7 cellular contexts compared by ENCODE assay signal in the genomic region with DNA sequence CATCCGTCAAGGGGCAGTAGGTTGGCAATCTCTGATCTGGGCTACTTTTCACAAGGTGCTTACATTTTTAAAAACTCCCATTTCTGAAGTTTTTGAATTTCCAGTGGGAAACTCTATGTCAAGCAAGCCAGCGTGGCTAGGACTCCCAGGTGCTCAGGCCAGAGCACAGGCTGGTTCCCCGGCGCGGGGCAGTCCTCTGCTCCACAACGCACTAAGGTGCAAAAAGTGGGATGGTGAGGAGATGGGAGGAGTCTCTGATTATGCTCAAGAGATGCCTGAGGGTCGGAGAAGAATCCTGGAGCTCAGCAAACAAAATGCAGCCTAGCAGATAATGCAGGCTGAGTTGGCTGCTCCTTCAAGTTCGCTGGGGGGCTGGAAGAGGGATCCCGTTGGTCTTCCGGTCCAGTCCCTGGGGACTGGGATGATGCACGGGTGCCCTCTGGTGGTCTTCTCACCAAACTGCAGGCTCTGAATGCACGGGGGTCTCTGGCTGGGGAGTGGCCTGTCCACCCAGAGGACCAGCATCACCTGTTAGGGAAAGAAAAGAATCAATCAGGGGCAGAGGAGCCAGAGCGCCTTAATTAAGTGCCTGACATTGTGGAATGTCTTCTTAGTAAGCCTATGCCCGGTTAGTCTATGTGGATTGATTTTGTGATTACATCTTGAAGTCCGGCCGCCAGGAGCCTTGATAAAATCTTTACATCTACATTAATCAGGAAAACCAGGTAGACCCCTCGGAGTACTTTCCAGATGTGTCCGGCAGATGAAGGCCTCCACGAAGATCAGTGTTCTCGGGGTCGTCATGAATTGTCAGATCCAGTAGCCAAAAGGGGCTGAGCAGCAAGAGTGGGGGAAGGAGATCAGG.
DNase-seq lines count a peak whose midpoint lies in the region; ATAC-seq and TF ChIP-seq lines count a peak whose summit lies in the region.

No MANE protein-coding gene starts in this region.

- H3K4me3 Mint-ChIP-seq in activated CD8-positive, alpha-beta memory T cell treated with anti-CD3 and anti-CD28 coated beads, Interleukin-2, amount 10 ng/mL, durations not matched to agents 7 days and 5 days = no peak overlapping the region

- H3K4me1 Mint-ChIP-seq in activated CD8-positive, alpha-beta memory T cell treated with anti-CD3 and anti-CD28 coated beads, Interleukin-2, amount 10 ng/mL, durations not matched to agents 7 days and 5 days = no peaks in the 10 kb centered on the region

- peak; percentile 58 for ATAC-seq in GM21723 (IDR thresholded peaks at IDR 0.05; ENCODE audit: unreplicated experiment)
- no peak for ATAC-seq in activated CD8-positive, alpha-beta memory T cell treated with anti-CD3 and anti-CD28 coated beads, Interleukin-2, amount 10 ng/mL, durations not matched to agents 7 days and 5 days

- in situ Hi-C loops in G401 (cut with HindIII; ENCODE audit: low sequenced_read_pairs) = no loop called here

- CTCF ChIA-PET in activated CD8-positive, alpha-beta memory T cell treated with anti-CD3 and anti-CD28 coated beads, Interleukin-2, amount 10 ng/mL, durations not matched to agents 7 days and 5 days (lab: Charles Lee) = no interaction called here

- no peak overlapping the region for H3K4me3 ChIP-seq in fibroblast of villous mesenchyme (ENCODE audit: low read depth, low read length)

- no peaks in the 10 kb centered on the region for H3K9me3 Mint-ChIP-seq in activated CD8-positive, alpha-beta memory T cell treated with anti-CD3 and anti-CD28 coated beads, Interleukin-2, amount 10 ng/mL, durations not matched to agents 7 days and 5 days (ENCODE audit: low read depth)

- no peaks in the 10 kb centered on the region for H3K36me3 Mint-ChIP-seq in activated CD8-positive, alpha-beta memory T cell treated with anti-CD3 and anti-CD28 coated beads, Interleukin-2, amount 10 ng/mL, durations not matched to agents 7 days and 5 days

- peak; percentile 71 for DNase-seq in G401 (ENCODE audit: low spot score)
- DNase-seq in NCI-H2171 treated with DMSO at 0.1 percent for 48 hours (lab: John Stamatoyannopoulos, UW) = peak; percentile 40
- DNase-seq in activated CD8-positive, alpha-beta memory T cell treated with anti-CD3 and anti-CD28 coated beads, Interleukin-2, amount 10 ng/mL, durations not matched to agents 7 days and 5 days = peak; percentile 42
- peak; percentile 29 for DNase-seq in fibroblast of villous mesenchyme (ENCODE audit: low read depth)
- peak in 46 of 56 donors; percentile 2 to 74 (median 26) for DNase-seq in nucleus accumbens (lab: John Stamatoyannopoulos, UW)
- DNase-seq in NCI-H187 treated with DMSO at 0.1 percent for 48 hours (lab: John Stamatoyannopoulos, UW) = no peak

- H3K27me3 Mint-ChIP-seq in activated CD8-positive, alpha-beta memory T cell treated with anti-CD3 and anti-CD28 coated beads, Interleukin-2, amount 10 ng/mL, durations not matched to agents 7 days and 5 days = peaks cover 3% of the 10 kb centered on the region

- TF ChIP-seq CTCF in fibroblast of villous mesenchyme (IDR thresholded peaks at IDR 0.05; ENCODE audit: insufficient read depth, low read depth, low read length) = peak; percentile 94

- H3K27ac Mint-ChIP-seq in activated CD8-positive, alpha-beta memory T cell treated with anti-CD3 and anti-CD28 coated beads, Interleukin-2, amount 10 ng/mL, durations not matched to agents 7 days and 5 days = no peak overlapping the region
